18 cellular contexts compared by ENCODE assay signal in genomic region chrX:906586-906985, GRCh38.
DNase-seq lines count a peak whose midpoint lies in the region; ATAC-seq, FAIRE-seq and TF ChIP-seq lines count a peak whose summit lies in the region.
"Had no signal": no experiment of that assay in that cellular context is flagged by ENCODE, and none has a peak within 500 bp of the region (broad histone marks: within the 10 kb centered on the region; RNA-seq: fewer than 3 reads in every experiment).

No MANE protein-coding gene starts in this region.

- TF ChIP-seq CTCF in H1 (IDR thresholded peaks at IDR 0.05; ENCODE audit: control extremely low read depth in 1 of 3, insufficient read depth in 1 of 3, low read depth in 1 of 3, low read length in 3 of 3) (no peak), type B pancreatic cell (conservative IDR thresholded peaks at IDR 0.05) (no peak)

- H4K8ac ChIP-seq in H1 (ENCODE audit: extremely low read depth, insufficient read depth, low read length) = no peak overlapping the region

- peak overlapping the region; percentile 33 for H3K4me3 ChIP-seq in SJCRH30
- H3K4me3 ChIP-seq in H1 (ENCODE audit: extremely low read depth in 1 of 4, insufficient read depth in 2 of 4, low read depth in 3 of 4, low read length in 4 of 4) = no peak overlapping the region
- H3K4me3 ChIP-seq: GM12878 had no signal

- H3K23ac ChIP-seq in H1 (ENCODE audit: insufficient read length) = no peak overlapping the region

- no peak for TF ChIP-seq RAD21 in H1 (IDR thresholded peaks at IDR 0.05 in 1 of 2, conservative IDR thresholded peaks at IDR 0.05 in 1 of 2; ENCODE audit: low read depth in 2 of 2, low read length in 2 of 2)

- 97% methylated on average over 3 of the region's 3 CpGs; no CpG with 5 or more reads in 1 of the 2 experiments for WGBS in H1 (ENCODE audit: extremely low coverage in 1 of 2, insufficient coverage in 1 of 2, insufficient read length in 1 of 2, insufficient replicate concordance in 2 of 2, low coverage in 1 of 2, low lambda C conversion rate in 2 of 2, missing lambda C conversion rate in 1 of 2), 2 experiments

- no peak overlapping the region for H2BK15ac ChIP-seq in H1 (ENCODE audit: low read length)

- H3K18ac ChIP-seq in H1 (ENCODE audit: extremely low read depth, low read length) = no peak overlapping the region

- no peaks in the 10 kb centered on the region for H3K23me2 ChIP-seq in H1 (ENCODE audit: low read depth, low read length)

- POLR2A ChIA-PET in H1 (lab: Charles Lee; ENCODE audit: partially characterized antibody) = no interaction called here

- H4K5ac ChIP-seq in H1 (ENCODE audit: insufficient read length, low read depth, low read length) = no peak overlapping the region

- H3K4me2 ChIP-seq in H1 (ENCODE audit: insufficient read depth in 1 of 2, low read depth in 2 of 2, low read length in 2 of 2) = no peak overlapping the region

- H2AFZ ChIP-seq in H1 (ENCODE audit: low read length) = peak overlapping the region; percentile 62; the same call in 1 of the 2 replicates

- no peak overlapping the region for H3K14ac ChIP-seq in H1 (ENCODE audit: insufficient read length)

- no peaks in the 10 kb centered on the region for H3K79me2 ChIP-seq in H1 (ENCODE audit: control insufficient read depth in 1 of 2, insufficient read depth in 2 of 2, low read length in 2 of 2)

- CTCF ChIA-PET in H1 (lab: Charles Lee; ENCODE audit: partially characterized antibody) = no interaction called here

- H2BK12ac ChIP-seq in H1 (ENCODE audit: low read depth, low read length) = no peak overlapping the region

- H3K27ac ChIP-seq in SJCRH30 = peak overlapping the region; percentile 85
- H3K27ac ChIP-seq in H1 (ENCODE audit: low read depth, low read length) = no peak overlapping the region
- H3K27ac ChIP-seq: C4-2B had no signal

- H3K4me1 ChIP-seq in SJCRH30 = peaks cover 6% of the 10 kb centered on the region
- no peaks in the 10 kb centered on the region for H3K4me1 ChIP-seq in H1 (replicated peaks in 1 of 4; ENCODE audit: control insufficient read depth in 3 of 4, insufficient read depth in 4 of 4, low read length in 3 of 4)
- H3K4me1 ChIP-seq: BE2C had no signal

- H3K4me3 Mint-ChIP-seq in type B pancreatic cell = peak overlapping the region; percentile 42
- H3K4me3 Mint-ChIP-seq: CD4-positive, alpha-beta T cell; IgD-negative memory B cell had no signal

- peaks cover 13% of the 10 kb centered on the region for H3K27me3 Mint-ChIP-seq in type B pancreatic cell
- H3K27me3 Mint-ChIP-seq: CD4-positive, alpha-beta T cell had no signal

- no peaks in the 10 kb centered on the region for H3K9me3 Mint-ChIP-seq in type B pancreatic cell

- no peak for TF ChIP-seq EP300 in H1 (IDR thresholded peaks at IDR 0.05; ENCODE audit: borderline replicate concordance in 1 of 2, low read depth in 2 of 2, low read length in 2 of 2)

- FAIRE-seq in H1 (lab: Jason Lieb, UNC) = no peak
- FAIRE-seq: GM12878, HepG2 had no signal

- TF ChIP-seq POLR2A in H1 (IDR thresholded peaks at IDR 0.05; ENCODE audit: control extremely low read depth in 1 of 2, low read depth in 2 of 2, low read length in 2 of 2) = no peak

- H3K27me3 ChIP-seq in SJCRH30 = no peaks in the 10 kb centered on the region
- H3K27me3 ChIP-seq in H1 (replicated peaks in 1 of 4; ENCODE audit: control insufficient read depth in 3 of 4, extremely low read depth in 1 of 4, insufficient read depth in 3 of 4, low read length in 3 of 4) = no peaks in the 10 kb centered on the region
- H3K27me3 ChIP-seq: BE2C had no signal

- no peak overlapping the region for H3K27ac Mint-ChIP-seq in type B pancreatic cell
- H3K27ac Mint-ChIP-seq: CD4-positive, alpha-beta T cell; IgD-negative memory B cell had no signal

- H2BK20ac ChIP-seq in H1 (ENCODE audit: low read length) = no peak overlapping the region

- H3K9me3 ChIP-seq in SJCRH30 (replicated peaks) (no peaks in the 10 kb centered on the region), H1 (ENCODE audit: insufficient read depth in 2 of 2, low read depth in 1 of 2, low read length in 1 of 2) (no peaks in the 10 kb centered on the region)
- H3K9me3 ChIP-seq: BE2C had no signal

- DNase-seq in EH (ENCODE audit: low read depth) (peak; percentile 9), SJCRH30 (peak; percentile 79 to 87), H1 (ENCODE audit: low read depth in 1 of 2, low spot score in 2 of 2) (no peak), type B pancreatic cell (ENCODE audit: extremely low spot score, unreplicated experiment) (peak; percentile 11), NCI-H524 treated with DMSO at 0.1 percent for 48 hours (lab: John Stamatoyannopoulos, UW) (no peak)
- DNase-seq: BE2C; CD4-positive, alpha-beta T cell; DMS153; DMS79; GF-D8; HCEC 1CT; KBM-7 had no signal

- ATAC-seq in HG03342 (IDR thresholded peaks at IDR 0.05; ENCODE audit: unreplicated experiment) (no peak), HG03520 (IDR thresholded peaks at IDR 0.05; ENCODE audit: unreplicated experiment) (no peak)
- ATAC-seq: GM12878, HepG2 had no signal

- no peak overlapping the region for H2BK120ac ChIP-seq in H1 (replicated peaks; ENCODE audit: low read depth, low read length)

- H4K91ac ChIP-seq in H1 (replicated peaks; ENCODE audit: insufficient read length, low read length) = no peak overlapping the region

- H3K4me1 Mint-ChIP-seq in type B pancreatic cell (ENCODE audit: unreplicated experiment) = peaks cover 12% of the 10 kb centered on the region
- H3K4me1 Mint-ChIP-seq: IgD-negative memory B cell had no signal

- H3K56ac ChIP-seq in H1 (replicated peaks; ENCODE audit: insufficient read length, low read depth, low read length) = no peak overlapping the region

- no peaks in the 10 kb centered on the region for H3K36me3 Mint-ChIP-seq in type B pancreatic cell
- H3K36me3 Mint-ChIP-seq: IgD-negative memory B cell had no signal

- no peaks in the 10 kb centered on the region for H3K79me1 ChIP-seq in H1 (ENCODE audit: low read depth, low read length)

- no peak overlapping the region for H3K4ac ChIP-seq in H1 (replicated peaks; ENCODE audit: insufficient read length, low read depth, low read length)

- no peak overlapping the region for H2BK5ac ChIP-seq in H1 (ENCODE audit: low read depth, low read length)

- H2AK5ac ChIP-seq in H1 (ENCODE audit: low read depth, low read length) = no peak overlapping the region

- H3K9ac ChIP-seq in H1 (replicated peaks in 1 of 4; ENCODE audit: extremely low read depth in 1 of 4, low read depth in 3 of 4, low read length in 3 of 4) = no peak overlapping the region

- H3K36me3 ChIP-seq in SJCRH30 (no peaks in the 10 kb centered on the region), H1 (ENCODE audit: control insufficient read depth in 2 of 4, insufficient read depth in 4 of 4, low read length in 3 of 4) (no peaks in the 10 kb centered on the region)
- H3K36me3 ChIP-seq: BE2C had no signal

- no peaks in the 10 kb centered on the region for H4K20me1 ChIP-seq in H1 (replicated peaks in 1 of 2; ENCODE audit: control insufficient read depth in 1 of 2, insufficient read depth in 2 of 2, low read length in 2 of 2)

TF ChIP-seq in H1, 55 proteins besides CTCF, POLR2A, EP300 and RAD21 (continues in another document):
- TF ChIP-seq RXRA (IDR thresholded peaks at IDR 0.05; ENCODE audit: insufficient read depth, low read depth, low read length) = no peak
- no peak for TF ChIP-seq RNF2 (IDR thresholded peaks at IDR 0.05; ENCODE audit: borderline replicate concordance, low read depth, low read length, missing control alignments, poor library complexity, severe bottlenecking)
- TF ChIP-seq RFX5 (IDR thresholded peaks at IDR 0.05; ENCODE audit: borderline replicate concordance, low read depth, low read length) = no peak

Comparison
In these comparisons a context has a peak if more than half of its experiments do, and no peak if none do; other contexts are left out.
1. DNase-seq: peak in EH (single experiment), SJCRH30 (2 of 2) and type B pancreatic cell (single experiment); none in H1 (0 of 2) and NCI-H524 treated with DMSO at 0.1 percent for 48 hours (single experiment).